In genomic region chr2:213084261-213084660, GRCh38 we compare ENCODE assay signal across 23 cellular contexts.
"Had no signal": no experiment of that assay in that cellular context is flagged by ENCODE, and none has a peak within 500 bp of the region (broad histone marks: within the 10 kb centered on the region; RNA-seq: fewer than 3 reads in every experiment).

No MANE protein-coding gene starts in this region.

- H3K4me3 Mint-ChIP-seq: dendritic cell treated with granulocyte-macrophage colony-stimulating factor and Interleukin-4, amounts not matched to agents 40 ng/mL and 50 ng/mL, for 4 days; immature natural killer cell; memory B cell; nephron progenitor cell had no signal

- H3K4me3 ChIP-seq: esophagus muscularis mucosa, gastrocnemius medialis, left lung, lower lobe of right lung, sigmoid colon, skin epidermis, stomach, thoracic aorta, transverse colon had no signal

- H3K36me3 ChIP-seq: esophagus muscularis mucosa, gastrocnemius medialis, left lung, lower lobe of right lung, sigmoid colon, stomach, thoracic aorta, transverse colon had no signal

- H3K4me1 ChIP-seq: left lung, lower lobe of right lung had no signal

- H3K27ac ChIP-seq: epithelial cell of prostate, esophagus muscularis mucosa, gastrocnemius medialis, left lung, lower lobe of right lung, sigmoid colon, skin epidermis, stomach, thoracic aorta, transverse colon had no signal

- ATAC-seq: effector memory CD8-positive, alpha-beta T cell; gastrocnemius medialis; left lung; lower lobe of right lung had no signal

- H3K27me3 ChIP-seq: esophagus muscularis mucosa, gastrocnemius medialis, left lung, sigmoid colon, stomach, transverse colon had no signal

- H3K27me3 Mint-ChIP-seq: dendritic cell treated with granulocyte-macrophage colony-stimulating factor and Interleukin-4, amounts not matched to agents 40 ng/mL and 50 ng/mL, for 4 days; effector memory CD8-positive, alpha-beta T cell; memory B cell had no signal

- FAIRE-seq: colon, keratinocyte had no signal

- H3K27ac Mint-ChIP-seq: dendritic cell treated with granulocyte-macrophage colony-stimulating factor and Interleukin-4, amounts not matched to agents 40 ng/mL and 50 ng/mL, for 4 days; memory B cell; nephron progenitor cell had no signal

- DNase-seq: effector memory CD8-positive, alpha-beta T cell; gastrocnemius medialis; glutamatergic neuron; immature natural killer cell; left lung; lower lobe of right lung; midbrain; nephron progenitor cell; sigmoid colon; stimulated activated CD4-positive, alpha-beta T cell treated with anti-CD3 and anti-CD28 coated beads, Interleukin-2, amount 100 ng/mL, for 24 hours; stimulated activated CD4-positive, alpha-beta T cell treated with anti-CD3 and anti-CD28 coated beads, Interleukin-4, amount 100 ng/mL, for 4 hours; stimulated activated naive CD4-positive, alpha-beta T cell; stomach; substantia nigra; transverse colon had no signal

- H3K9me3 Mint-ChIP-seq: effector memory CD8-positive, alpha-beta T cell; memory B cell; nephron progenitor cell had no signal

- H3K9me3 ChIP-seq: esophagus muscularis mucosa, gastrocnemius medialis, left lung, lower lobe of right lung, sigmoid colon, stomach, thoracic aorta, transverse colon had no signal

- H3K4me1 Mint-ChIP-seq: memory B cell, nephron progenitor cell had no signal

- H3K36me3 Mint-ChIP-seq: memory B cell had no signal
